ENCODE assay signal across 11 cellular contexts in the genomic region with DNA sequence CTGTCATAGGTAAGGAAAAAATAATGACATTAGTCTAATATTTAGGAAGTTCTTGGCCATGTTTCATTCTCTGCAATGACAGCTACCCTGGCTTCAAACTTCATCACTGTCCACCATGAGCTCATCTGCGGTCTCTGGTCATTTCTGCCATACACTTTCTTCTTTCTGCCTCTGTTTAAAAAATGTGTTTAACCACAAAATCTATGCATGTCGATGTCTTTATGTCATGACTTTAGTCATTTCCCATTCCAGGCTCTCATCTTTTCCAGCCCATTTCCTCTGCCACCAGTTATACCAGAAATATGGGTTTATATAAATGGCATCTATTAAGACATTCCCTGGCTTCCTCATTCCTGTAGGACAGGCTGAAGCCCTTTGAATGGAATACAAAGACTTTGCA.
DNase-seq lines count a peak whose midpoint lies in the region; ATAC-seq and TF ChIP-seq lines count a peak whose summit lies in the region.
"Had no signal": no experiment of that assay in that cellular context is flagged by ENCODE, and none has a peak within 500 bp of the region (broad histone marks: within the 10 kb centered on the region; RNA-seq: fewer than 3 reads in every experiment).

No MANE protein-coding gene starts in this region.

- peak in 1 of 2 donors; percentile 19 for ATAC-seq in natural killer cell treated with Interleukin-12 subunit alpha and Interleukin-12 subunit beta and Interleukin-15 and Interleukin-18, amount 100 ng/mL, for 72 hours
- ATAC-seq in HG02642 (IDR thresholded peaks at IDR 0.05; ENCODE audit: poor library complexity, unreplicated experiment) = no peak

- H3K9me3 ChIP-seq in MG63 = no peaks in the 10 kb centered on the region
- no peaks in the 10 kb centered on the region for H3K9me3 ChIP-seq in adrenal gland (replicated peaks in 1 of 3)
- H3K9me3 ChIP-seq: right lobe of liver had no signal

- intact Hi-C loops in adrenal gland (cut with DNase I) = no loop called here

- H3K4me1 Mint-ChIP-seq in natural killer cell treated with Interleukin-12 subunit alpha and Interleukin-12 subunit beta and Interleukin-15 and Interleukin-18, amount 100 ng/mL, for 72 hours (ENCODE audit: low read depth in 2 of 2) = peaks cover 49 to 54% of the 10 kb centered on the region in 2 donors

- no peak overlapping the region for H3K4me3 ChIP-seq in MG63
- H3K4me3 ChIP-seq in choroid plexus epithelial cell (ENCODE audit: low read depth, low read length) = no peak overlapping the region
- H3K4me3 ChIP-seq in adrenal gland = no peak overlapping the region
- H3K4me3 ChIP-seq: dorsolateral prefrontal cortex, right lobe of liver had no signal

- no peak overlapping the region for H3K27ac ChIP-seq in adrenal gland
- H3K27ac ChIP-seq: dorsolateral prefrontal cortex, right lobe of liver had no signal

- peak overlapping the region; percentile 68 for H3K4me3 Mint-ChIP-seq in natural killer cell treated with Interleukin-12 subunit alpha and Interleukin-12 subunit beta and Interleukin-15 and Interleukin-18, amount 100 ng/mL, for 72 hours

- TF ChIP-seq CTCF in choroid plexus epithelial cell (conservative IDR thresholded peaks at IDR 0.05; ENCODE audit: low read depth, low read length) (no peak), adrenal gland (IDR thresholded peaks at IDR 0.05) (no peak)

- H3K9me3 Mint-ChIP-seq in natural killer cell treated with Interleukin-12 subunit alpha and Interleukin-12 subunit beta and Interleukin-15 and Interleukin-18, amount 100 ng/mL, for 72 hours = peaks cover 3% of the 10 kb centered on the region

- 77 to 81% (median 79%) methylated on average over 2 of the region's 2 CpGs for WGBS in adrenal gland, 4 donors

- H3K36me3 ChIP-seq in MG63 (no peaks in the 10 kb centered on the region), adrenal gland (replicated peaks in 1 of 2) (no peaks in the 10 kb centered on the region)
- H3K36me3 ChIP-seq: right lobe of liver had no signal

- TF ChIP-seq POLR2A in adrenal gland (IDR thresholded peaks at IDR 0.05) = no peak

- peaks cover 12% of the 10 kb centered on the region for H3K36me3 Mint-ChIP-seq in natural killer cell treated with Interleukin-12 subunit alpha and Interleukin-12 subunit beta and Interleukin-15 and Interleukin-18, amount 100 ng/mL, for 72 hours

- H3K27me3 Mint-ChIP-seq in natural killer cell treated with Interleukin-12 subunit alpha and Interleukin-12 subunit beta and Interleukin-15 and Interleukin-18, amount 100 ng/mL, for 72 hours = no peaks in the 10 kb centered on the region

- peak; percentile 94 for DNase-seq in EL
- peak; percentile 9 for DNase-seq in MG63
- DNase-seq in choroid plexus epithelial cell (ENCODE audit: low read depth) = peak; percentile 53
- no peak for DNase-seq in natural killer cell treated with Interleukin-12 subunit alpha and Interleukin-12 subunit beta and Interleukin-15 and Interleukin-18, amount 100 ng/mL, for 72 hours (ENCODE audit: low spot score)
- DNase-seq in NCI-H1092 treated with DMSO at 0.1 percent for 48 hours (lab: John Stamatoyannopoulos, UW) = no peak
- no peak for DNase-seq in GOT3 (lab: John Stamatoyannopoulos, UW)
- no peak for DNase-seq in adrenal gland
- DNase-seq: dorsolateral prefrontal cortex, NCI-H187 treated with DMSO at 0.1 percent for 48 hours, right lobe of liver had no signal

- H3K27me3 ChIP-seq in MG63 (no peaks in the 10 kb centered on the region), adrenal gland (no peaks in the 10 kb centered on the region)
- H3K27me3 ChIP-seq: right lobe of liver had no signal

- H3K27ac Mint-ChIP-seq in natural killer cell treated with Interleukin-12 subunit alpha and Interleukin-12 subunit beta and Interleukin-15 and Interleukin-18, amount 100 ng/mL, for 72 hours = peak overlapping the region; percentile 77 to 93

- no peaks in the 10 kb centered on the region for H3K4me1 ChIP-seq in adrenal gland (replicated peaks in 1 of 2)
- H3K4me1 ChIP-seq: right lobe of liver had no signal

Comparison
In these comparisons a context has a peak if more than half of its experiments do, and no peak if none do; other contexts are left out.
1. DNase-seq: peak in EL (single experiment), MG63 (single experiment) and choroid plexus epithelial cell (single experiment); none in natural killer cell treated with Interleukin-12 subunit alpha and Interleukin-12 subunit beta and Interleukin-15 and Interleukin-18, amount 100 ng/mL, for 72 hours (single experiment), NCI-H1092 treated with DMSO at 0.1 percent for 48 hours (single experiment), GOT3 (single experiment) and adrenal gland (0 of 7).